In genomic region chr16:82783933-82784566, GRCh38 we compare ENCODE assay signal across 15 cellular contexts.
"Had no signal": no experiment of that assay in that cellular context is flagged by ENCODE, and none has a peak within 500 bp of the region (broad histone marks: within the 10 kb centered on the region; RNA-seq: fewer than 3 reads in every experiment).

No MANE protein-coding gene starts in this region.

- H3K4me3 ChIP-seq: heart left ventricle, left lung, pancreas, tibial nerve had no signal

- H3K9me3 ChIP-seq: heart left ventricle, left lung, pancreas, tibial nerve had no signal

- DNase-seq: activated CD4-positive, alpha-beta memory T cell treated with anti-CD3 and anti-CD28 coated beads for 36 hours; activated CD8-positive, alpha-beta memory T cell treated with anti-CD3 and anti-CD28 coated beads, Interleukin-2, amount 50 U/mL, for 4 hours; activated naive CD4-positive, alpha-beta T cell; activated T-cell treated with anti-CD3 and anti-CD28 coated beads, Interleukin-2, amount 50 U/mL, for 72 hours; foreskin melanocyte; heart left ventricle; islet precursor cell; left lung; pancreas; stimulated activated CD4-positive, alpha-beta T cell treated with anti-CD3 and anti-CD28 coated beads, Interleukin-15, amount 100 ng/mL, for 24 hours; T-helper 9 cell had no signal

- H3K4me3 Mint-ChIP-seq: activated CD4-positive, alpha-beta memory T cell treated with anti-CD3 and anti-CD28 coated beads for 36 hours; activated T-cell treated with anti-CD3 and anti-CD28 coated beads, Interleukin-2, amount 50 U/mL, for 72 hours; neural crest cell had no signal

- H3K9me3 Mint-ChIP-seq: activated CD4-positive, alpha-beta memory T cell treated with anti-CD3 and anti-CD28 coated beads for 36 hours; activated T-cell treated with anti-CD3 and anti-CD28 coated beads, Interleukin-2, amount 50 U/mL, for 72 hours; neural crest cell had no signal

- H3K4me1 ChIP-seq: left lung, pancreas had no signal

- H3K36me3 ChIP-seq: left lung, pancreas, tibial nerve had no signal

- FAIRE-seq: astrocyte, endothelial cell of umbilical vein, pancreas had no signal

- ATAC-seq: activated T-cell treated with anti-CD3 and anti-CD28 coated beads, Interleukin-2, amount 50 U/mL, for 72 hours; left lung had no signal

- H3K27ac Mint-ChIP-seq: activated CD4-positive, alpha-beta memory T cell treated with anti-CD3 and anti-CD28 coated beads for 36 hours; activated T-cell treated with anti-CD3 and anti-CD28 coated beads, Interleukin-2, amount 50 U/mL, for 72 hours had no signal

- H3K27me3 ChIP-seq: heart left ventricle, pancreas, tibial nerve had no signal

- H3K27ac ChIP-seq: left lung, pancreas, tibial nerve had no signal

- H3K36me3 Mint-ChIP-seq: activated CD4-positive, alpha-beta memory T cell treated with anti-CD3 and anti-CD28 coated beads for 36 hours had no signal
